In the genomic region with DNA sequence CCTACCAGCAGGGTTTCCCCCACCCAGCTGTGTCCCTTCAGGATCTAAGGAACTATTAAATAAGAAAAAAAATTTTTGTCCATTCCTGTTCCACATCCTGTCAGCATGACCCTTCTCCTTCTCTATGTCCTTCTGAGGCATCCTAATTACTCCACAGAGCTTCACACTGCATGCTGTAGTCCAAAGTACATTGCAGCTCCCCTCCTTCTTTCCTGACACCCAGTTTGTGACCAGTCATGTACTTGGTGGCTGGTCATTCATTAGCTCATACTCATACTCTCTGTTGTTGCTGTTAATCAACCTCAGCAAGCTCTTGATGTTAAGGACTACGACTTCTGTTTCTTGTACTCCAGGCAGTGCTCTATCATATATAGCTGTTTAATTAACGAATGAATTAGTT, we compare ENCODE assay signal across 1 cellular context.
TF ChIP-seq lines count a peak whose summit lies in the region.

No MANE protein-coding gene starts in this region.

TF ChIP-seq in HepG2, 621 proteins besides CTCF, POLR2A, EP300 and RAD21 (continued from another document):
- TF ChIP-seq, protein P1, sequence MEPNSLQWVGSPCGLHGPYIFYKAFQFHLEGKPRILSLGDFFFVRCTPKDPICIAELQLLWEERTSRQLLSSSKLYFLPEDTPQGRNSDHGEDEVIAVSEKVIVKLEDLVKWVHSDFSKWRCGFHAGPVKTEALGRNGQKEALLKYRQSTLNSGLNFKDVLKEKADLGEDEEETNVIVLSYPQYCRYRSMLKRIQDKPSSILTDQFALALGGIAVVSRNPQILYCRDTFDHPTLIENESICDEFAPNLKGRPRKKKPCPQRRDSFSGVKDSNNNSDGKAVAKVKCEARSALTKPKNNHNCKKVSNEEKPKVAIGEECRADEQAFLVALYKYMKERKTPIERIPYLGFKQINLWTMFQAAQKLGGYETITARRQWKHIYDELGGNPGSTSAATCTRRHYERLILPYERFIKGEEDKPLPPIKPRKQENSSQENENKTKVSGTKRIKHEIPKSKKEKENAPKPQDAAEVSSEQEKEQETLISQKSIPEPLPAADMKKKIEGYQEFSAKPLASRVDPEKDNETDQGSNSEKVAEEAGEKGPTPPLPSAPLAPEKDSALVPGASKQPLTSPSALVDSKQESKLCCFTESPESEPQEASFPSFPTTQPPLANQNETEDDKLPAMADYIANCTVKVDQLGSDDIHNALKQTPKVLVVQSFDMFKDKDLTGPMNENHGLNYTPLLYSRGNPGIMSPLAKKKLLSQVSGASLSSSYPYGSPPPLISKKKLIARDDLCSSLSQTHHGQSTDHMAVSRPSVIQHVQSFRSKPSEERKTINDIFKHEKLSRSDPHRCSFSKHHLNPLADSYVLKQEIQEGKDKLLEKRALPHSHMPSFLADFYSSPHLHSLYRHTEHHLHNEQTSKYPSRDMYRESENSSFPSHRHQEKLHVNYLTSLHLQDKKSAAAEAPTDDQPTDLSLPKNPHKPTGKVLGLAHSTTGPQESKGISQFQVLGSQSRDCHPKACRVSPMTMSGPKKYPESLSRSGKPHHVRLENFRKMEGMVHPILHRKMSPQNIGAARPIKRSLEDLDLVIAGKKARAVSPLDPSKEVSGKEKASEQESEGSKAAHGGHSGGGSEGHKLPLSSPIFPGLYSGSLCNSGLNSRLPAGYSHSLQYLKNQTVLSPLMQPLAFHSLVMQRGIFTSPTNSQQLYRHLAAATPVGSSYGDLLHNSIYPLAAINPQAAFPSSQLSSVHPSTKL (CRISPR knock-in tag; IDR thresholded peaks at IDR 0.05): no peak
- TF ChIP-seq, protein P2, sequence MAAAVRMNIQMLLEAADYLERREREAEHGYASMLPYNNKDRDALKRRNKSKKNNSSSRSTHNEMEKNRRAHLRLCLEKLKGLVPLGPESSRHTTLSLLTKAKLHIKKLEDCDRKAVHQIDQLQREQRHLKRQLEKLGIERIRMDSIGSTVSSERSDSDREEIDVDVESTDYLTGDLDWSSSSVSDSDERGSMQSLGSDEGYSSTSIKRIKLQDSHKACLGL (CRISPR knock-in tag; IDR thresholded peaks at IDR 0.05): no peak
- TF ChIP-seq JUND (CRISPR knock-in tag; IDR thresholded peaks at IDR 0.05) (no peak), ZSCAN25 (CRISPR knock-in tag; IDR thresholded peaks at IDR 0.05) (no peak), TMF1 (CRISPR knock-in tag; IDR thresholded peaks at IDR 0.05; ENCODE audit: low read depth) (no peak), ZFP82 (CRISPR knock-in tag; IDR thresholded peaks at IDR 0.05; ENCODE audit: borderline replicate concordance) (no peak), MTA1 (CRISPR knock-in tag; IDR thresholded peaks at IDR 0.05; ENCODE audit: borderline replicate concordance) (no peak), THAP11 (CRISPR knock-in tag; IDR thresholded peaks at IDR 0.05) (no peak), ZNF644 (CRISPR knock-in tag; IDR thresholded peaks at IDR 0.05; ENCODE audit: low read depth) (no peak)
- TF ChIP-seq, protein P3, sequence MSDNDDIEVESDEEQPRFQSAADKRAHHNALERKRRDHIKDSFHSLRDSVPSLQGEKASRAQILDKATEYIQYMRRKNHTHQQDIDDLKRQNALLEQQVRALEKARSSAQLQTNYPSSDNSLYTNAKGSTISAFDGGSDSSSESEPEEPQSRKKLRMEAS (IDR thresholded peaks at IDR 0.05): no peak
- TF ChIP-seq, protein P4, sequence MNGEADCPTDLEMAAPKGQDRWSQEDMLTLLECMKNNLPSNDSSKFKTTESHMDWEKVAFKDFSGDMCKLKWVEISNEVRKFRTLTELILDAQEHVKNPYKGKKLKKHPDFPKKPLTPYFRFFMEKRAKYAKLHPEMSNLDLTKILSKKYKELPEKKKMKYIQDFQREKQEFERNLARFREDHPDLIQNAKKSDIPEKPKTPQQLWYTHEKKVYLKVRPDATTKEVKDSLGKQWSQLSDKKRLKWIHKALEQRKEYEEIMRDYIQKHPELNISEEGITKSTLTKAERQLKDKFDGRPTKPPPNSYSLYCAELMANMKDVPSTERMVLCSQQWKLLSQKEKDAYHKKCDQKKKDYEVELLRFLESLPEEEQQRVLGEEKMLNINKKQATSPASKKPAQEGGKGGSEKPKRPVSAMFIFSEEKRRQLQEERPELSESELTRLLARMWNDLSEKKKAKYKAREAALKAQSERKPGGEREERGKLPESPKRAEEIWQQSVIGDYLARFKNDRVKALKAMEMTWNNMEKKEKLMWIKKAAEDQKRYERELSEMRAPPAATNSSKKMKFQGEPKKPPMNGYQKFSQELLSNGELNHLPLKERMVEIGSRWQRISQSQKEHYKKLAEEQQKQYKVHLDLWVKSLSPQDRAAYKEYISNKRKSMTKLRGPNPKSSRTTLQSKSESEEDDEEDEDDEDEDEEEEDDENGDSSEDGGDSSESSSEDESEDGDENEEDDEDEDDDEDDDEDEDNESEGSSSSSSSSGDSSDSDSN (CRISPR knock-in tag; IDR thresholded peaks at IDR 0.05): no peak
- TF ChIP-seq, protein P5, sequence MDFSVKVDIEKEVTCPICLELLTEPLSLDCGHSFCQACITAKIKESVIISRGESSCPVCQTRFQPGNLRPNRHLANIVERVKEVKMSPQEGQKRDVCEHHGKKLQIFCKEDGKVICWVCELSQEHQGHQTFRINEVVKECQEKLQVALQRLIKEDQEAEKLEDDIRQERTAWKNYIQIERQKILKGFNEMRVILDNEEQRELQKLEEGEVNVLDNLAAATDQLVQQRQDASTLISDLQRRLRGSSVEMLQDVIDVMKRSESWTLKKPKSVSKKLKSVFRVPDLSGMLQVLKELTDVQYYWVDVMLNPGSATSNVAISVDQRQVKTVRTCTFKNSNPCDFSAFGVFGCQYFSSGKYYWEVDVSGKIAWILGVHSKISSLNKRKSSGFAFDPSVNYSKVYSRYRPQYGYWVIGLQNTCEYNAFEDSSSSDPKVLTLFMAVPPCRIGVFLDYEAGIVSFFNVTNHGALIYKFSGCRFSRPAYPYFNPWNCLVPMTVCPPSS (IDR thresholded peaks at IDR 0.05): no peak
